21 cellular contexts compared by ENCODE assay signal in the genomic region with DNA sequence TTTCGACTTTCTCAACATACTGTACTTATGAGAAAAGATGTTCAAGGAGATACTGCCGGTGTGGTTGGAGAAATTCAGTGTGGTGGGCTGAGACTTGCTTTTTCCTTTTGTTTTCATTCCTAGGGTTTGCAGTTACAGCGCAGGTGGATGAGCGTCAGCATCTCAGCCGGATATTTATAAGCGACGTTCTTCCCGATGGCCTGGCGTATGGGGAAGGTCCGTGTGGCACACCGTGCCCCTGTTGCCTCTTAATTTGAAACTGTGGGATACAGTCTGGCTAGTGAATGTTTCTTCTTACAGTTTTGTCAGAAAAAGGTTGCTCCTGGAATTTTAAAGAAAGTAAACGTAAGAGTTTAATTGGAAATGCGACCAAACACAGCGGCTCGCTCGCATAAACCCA.
DNase-seq lines count a peak whose midpoint lies in the region; ATAC-seq and TF ChIP-seq lines count a peak whose summit lies in the region.
"Had no signal": no experiment of that assay in that cellular context is flagged by ENCODE, and none has a peak within 500 bp of the region (broad histone marks: within the 10 kb centered on the region; RNA-seq: fewer than 3 reads in every experiment).

No MANE protein-coding gene starts in this region.

- intact Hi-C loops in Panc1 (cut with micrococcal nuclease; ENCODE audit: unreplicated experiment) (loop anchor here (10.0 kb wide), 1 partner anchor 133 kb away; a partner anchor contains a TSS), left ventricle myocardium inferior (cut with micrococcal nuclease) (loop anchor here (5.0 kb wide), 1 partner anchor 315 kb away; no protein-coding TSS in a partner anchor)

- H3K27ac Mint-ChIP-seq in memory B cell, result peak overlapping the region; percentile 84
- H3K27ac Mint-ChIP-seq in stimulated activated naive B cell treated with anti-CD40 and anti-IgM and Interleukin-4, amounts not matched to agents 10 μg/mL and 1 μg/mL and 100 μg/mL, for 72 hours, result peak overlapping the region; percentile 47

- H3K36me3 Mint-ChIP-seq in memory B cell, result no peaks in the 10 kb centered on the region
- no peaks in the 10 kb centered on the region for H3K36me3 Mint-ChIP-seq in stimulated activated naive B cell treated with anti-CD40 and anti-IgM and Interleukin-4, amounts not matched to agents 10 μg/mL and 1 μg/mL and 100 μg/mL, for 72 hours
- H3K36me3 Mint-ChIP-seq: CD14-positive monocyte had no signal

- peaks cover 33% of the 10 kb centered on the region for H3K4me1 Mint-ChIP-seq in memory B cell
- H3K4me1 Mint-ChIP-seq in stimulated activated naive B cell treated with anti-CD40 and anti-IgM and Interleukin-4, amounts not matched to agents 10 μg/mL and 1 μg/mL and 100 μg/mL, for 72 hours, result peaks cover 25 to 34% of the 10 kb centered on the region in 2 donors

- H3K27ac ChIP-seq in Panc1 (ENCODE audit: low read length) (peak overlapping the region; percentile 92), left ventricle myocardium inferior (replicated peaks) (no peak overlapping the region)
- H3K27ac ChIP-seq: SJCRH30 had no signal

- ATAC-seq in Panc1, result no peak
- no peak for ATAC-seq in memory B cell (ENCODE audit: low read depth)
- no peak for ATAC-seq in stimulated activated naive B cell treated with anti-CD40 and anti-IgM and Interleukin-4, amounts not matched to agents 10 μg/mL and 1 μg/mL and 100 μg/mL, for 72 hours (replicated peaks)
- ATAC-seq: PC-3 had no signal

- peak overlapping the region; percentile 4 for H3K4me3 Mint-ChIP-seq in memory B cell
- H3K4me3 Mint-ChIP-seq in stimulated activated naive B cell treated with anti-CD40 and anti-IgM and Interleukin-4, amounts not matched to agents 10 μg/mL and 1 μg/mL and 100 μg/mL, for 72 hours, result no peak overlapping the region
- H3K4me3 Mint-ChIP-seq: CD14-positive monocyte; T-helper 1 cell treated with Interleukin-12 subunit alpha and Interleukin-12 subunit beta and Interleukin-4 antibody, amounts not matched to agents 30 μg/mL and 1 μg/mL, for 36 hours had no signal

- no peaks in the 10 kb centered on the region for H3K9me3 ChIP-seq in Panc1 (ENCODE audit: control insufficient read depth, insufficient read depth, low read depth, low read length)
- no peaks in the 10 kb centered on the region for H3K9me3 ChIP-seq in left ventricle myocardium inferior (replicated peaks)
- H3K9me3 ChIP-seq: MG63, SJCRH30 had no signal

- peak overlapping the region; percentile 90 for H3K4me3 ChIP-seq in GM12865 (ENCODE audit: low read depth, low read length)
- no peak overlapping the region for H3K4me3 ChIP-seq in Panc1 (ENCODE audit: low read depth in 2 of 2, low read length in 2 of 2)
- H3K4me3 ChIP-seq in left ventricle myocardium inferior, result no peak overlapping the region
- H3K4me3 ChIP-seq: MG63, SJCRH30 had no signal

- H3K27me3 ChIP-seq in Panc1 (ENCODE audit: control insufficient read depth, insufficient read depth, low read length), result no peaks in the 10 kb centered on the region
- no peaks in the 10 kb centered on the region for H3K27me3 ChIP-seq in left ventricle myocardium inferior (ENCODE audit: low read depth)
- H3K27me3 ChIP-seq: MG63, SJCRH30 had no signal

- no TSS peak for BruUV-seq in Panc1 (replicated peaks; lab: Mats Ljungman, UMichigan)

- TF ChIP-seq CTCF in GM12865 (IDR thresholded peaks at IDR 0.05; ENCODE audit: insufficient read depth, low read depth, low read length, missing control alignments), result no peak
- no peak for TF ChIP-seq CTCF in Panc1 (IDR thresholded peaks at IDR 0.05)
- TF ChIP-seq CTCF in left ventricle myocardium inferior (IDR thresholded peaks at IDR 0.05; ENCODE audit: borderline replicate concordance), result no peak

- POLR2A ChIA-PET in Panc1 (lab: Charles Lee), result interaction anchor here (0.5 kb wide), 1 partner anchor 513 kb away, joined by 3 read pairs; no protein-coding TSS in a partner anchor

- CTCF ChIA-PET in Panc1 (lab: Charles Lee), result no interaction called here

- H3K27me3 Mint-ChIP-seq in memory B cell, result no peaks in the 10 kb centered on the region
- no peaks in the 10 kb centered on the region for H3K27me3 Mint-ChIP-seq in stimulated activated naive B cell treated with anti-CD40 and anti-IgM and Interleukin-4, amounts not matched to agents 10 μg/mL and 1 μg/mL and 100 μg/mL, for 72 hours

- DNase-seq in GM12865 (ENCODE audit: low read depth) (no peak), Panc1 (ENCODE audit: low read depth, low spot score) (no peak), memory B cell (ENCODE audit: low spot score in 2 of 2) (no peak), activated gamma-delta T cell (lab: John Stamatoyannopoulos, UW) (no peak), foreskin melanocyte (no peak), left ventricle myocardium inferior (no peak), NCI-H2107 treated with DMSO at 0.1 percent for 48 hours (lab: John Stamatoyannopoulos, UW; ENCODE audit: unreplicated experiment) (no peak)
- DNase-seq in stimulated activated naive B cell treated with anti-CD40 and anti-IgM and Interleukin-4, amounts not matched to agents 10 μg/mL and 1 μg/mL and 100 μg/mL, for 72 hours, result no peak
- DNase-seq: ACHN, COR-L47, GDM1, Kasumi-1, MG63, NCI-H1048, NCI-H1436, NCI-H2029, NCI-H774, PC-3, SJCRH30 had no signal

- in situ Hi-C loops in Panc1 (cut with HindIII; ENCODE audit: low pct_unique_long_range_greater_than_20kb, low sequenced_read_pairs), result no loop called here

- H3K4me1 ChIP-seq in Panc1 (ENCODE audit: control insufficient read depth, insufficient read depth, low read length) (peaks cover 22% of the 10 kb centered on the region), left ventricle myocardium inferior (peaks cover 11% of the 10 kb centered on the region)
- H3K4me1 ChIP-seq: SJCRH30 had no signal

- H3K36me3 ChIP-seq in Panc1 (ENCODE audit: control insufficient read depth, insufficient read depth, low read length) (no peaks in the 10 kb centered on the region), left ventricle myocardium inferior (no peaks in the 10 kb centered on the region)
- H3K36me3 ChIP-seq: MG63 had no signal

- no peaks in the 10 kb centered on the region for H3K9me3 Mint-ChIP-seq in memory B cell
- no peaks in the 10 kb centered on the region for H3K9me3 Mint-ChIP-seq in stimulated activated naive B cell treated with anti-CD40 and anti-IgM and Interleukin-4, amounts not matched to agents 10 μg/mL and 1 μg/mL and 100 μg/mL, for 72 hours
- H3K9me3 Mint-ChIP-seq: CD14-positive monocyte; T-helper 1 cell treated with Interleukin-12 subunit alpha and Interleukin-12 subunit beta and Interleukin-4 antibody, amounts not matched to agents 30 μg/mL and 1 μg/mL, for 36 hours had no signal
